Comparison of ENCODE assay signal across 8 cellular contexts in genomic region chr16:11794991-11795886, GRCh38. TPM values are rescaled to one million over a fixed set of nuclear protein-coding genes. Genes with fewer than 3 reads are reported as not detected.
A peak's percentile ranks its signal among the peaks of the same experiment; 100 is the strongest.
DNase-seq lines count a peak whose midpoint lies in the region; ATAC-seq and TF ChIP-seq lines count a peak whose summit lies in the region.

No MANE protein-coding gene starts in this region.

- H3K27me3 ChIP-seq in esophagus (ENCODE audit: control insufficient read depth in 1 of 2, insufficient read depth in 2 of 2, low read length in 2 of 2), result no peaks in the 10 kb centered on the region

- no peak for DNase-seq in RWPE1 (ENCODE audit: low spot score)
- DNase-seq in retinal pigment epithelial cell (ENCODE audit: low read depth), result no peak
- DNase-seq in DMS79 treated with DMSO at 0.1 percent for 48 hours (lab: John Stamatoyannopoulos, UW), result no peak
- no peak for DNase-seq in NCI-H1105 treated with DMSO at 0.1 percent for 48 hours (lab: John Stamatoyannopoulos, UW)
- DNase-seq in substantia nigra (lab: John Stamatoyannopoulos, UW), result no peak

- peaks cover 4 to 7% of the 10 kb centered on the region in 2 donors for H3K4me1 ChIP-seq in esophagus (ENCODE audit: control insufficient read depth in 2 of 2, insufficient read depth in 2 of 2, low read length in 1 of 2)

- CTCF ChIA-PET in RWPE1 (lab: Yijun Ruan, JAX), result interaction anchor here (0.6 to 1.5 kb wide), 2 partner anchors 45 to 259 kb away, joined by 3 to 4 read pairs; no protein-coding TSS in a partner anchor

- H3K36me3 ChIP-seq in esophagus (ENCODE audit: control insufficient read depth in 2 of 2, insufficient read depth in 2 of 2, low read length in 1 of 2), result peaks cover 0 to 3% of the 10 kb centered on the region in 2 donors

- 80 to 84% methylated on average over 21 of the region's 21 CpGs for whole genome bisulfite sequencing in esophagus, 2 donors

- H3K4me3 ChIP-seq in GM08714 (ENCODE audit: low read length) (peak overlapping the region; percentile 93; the same call in 1 of the 2 replicates), esophagus (ENCODE audit: low read depth in 1 of 2, low read length in 2 of 2) (peak overlapping the region in 1 of 2 donors; percentile 96), retinal pigment epithelial cell (ENCODE audit: low read length) (peak overlapping the region; percentile 94)

- H3K27ac ChIP-seq in RWPE1 (peak overlapping the region; percentile 95), esophagus (ENCODE audit: low read depth in 2 of 2, low read length in 1 of 2) (peak overlapping the region; percentile 79 to 96), substantia nigra (ENCODE audit: low read depth, low read length, poor library complexity, severe bottlenecking) (no peak overlapping the region)

- TF ChIP-seq CTCF in RWPE1 (conservative IDR thresholded peaks at IDR 0.05; ENCODE audit: low read depth), result no peak
- TF ChIP-seq CTCF in retinal pigment epithelial cell (conservative IDR thresholded peaks at IDR 0.05; ENCODE audit: low read depth, low read length), result no peak

- no peak for ATAC-seq in GM21723 (IDR thresholded peaks at IDR 0.05; ENCODE audit: unreplicated experiment)

- no peaks in the 10 kb centered on the region for H3K9me3 ChIP-seq in esophagus (ENCODE audit: control insufficient read depth in 2 of 2, insufficient read depth in 1 of 2, low read depth in 1 of 2, low read length in 1 of 2)

- POLR2A ChIA-PET in RWPE1 (lab: Yijun Ruan, JAX; ENCODE audit: low non-redundant PET), result no interaction called here

RNA-seq across cellular contexts. Expression of gene ZC3H7A, which starts 1.8 kb away (rescaled TPM):
- polyA plus RNA-seq in esophagus, result 10 to 100 TPM; 11.0 to 14.0 TPM

RNA-seq across cellular contexts. Expression of gene TXNDC11, which starts 52.6 kb away (rescaled TPM):
- polyA plus RNA-seq in esophagus, result 10 to 100 TPM; 21.8 to 24.5 TPM

RNA-seq across cellular contexts. Expression of gene RSL1D1, which starts 56.1 kb away (rescaled TPM):
- polyA plus RNA-seq in esophagus, result 10 to 100 TPM; 28.8 to 70.5 TPM
